ENCODE assay signal across 18 cellular contexts in the genomic region with DNA sequence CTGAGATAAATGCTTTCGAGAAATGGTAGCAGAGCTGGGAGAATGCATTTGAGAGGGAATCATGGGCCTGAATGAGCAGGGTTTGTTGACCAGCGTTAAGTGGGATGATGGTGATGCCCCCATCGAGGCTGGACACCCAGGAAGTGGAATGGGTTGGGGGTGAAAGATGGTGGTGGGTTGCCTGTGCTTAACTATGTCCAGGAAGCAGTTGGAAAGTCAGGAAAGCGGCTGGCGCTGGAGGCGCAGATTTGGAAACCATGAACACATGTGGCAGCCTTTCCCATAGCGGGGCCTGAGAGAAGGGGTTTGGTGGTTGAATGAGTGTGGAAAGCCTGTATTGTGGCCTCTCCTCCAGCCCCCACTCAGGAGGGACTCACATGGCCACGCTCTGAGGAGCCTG.
DNase-seq lines count a peak whose midpoint lies in the region; ATAC-seq, FAIRE-seq and TF ChIP-seq lines count a peak whose summit lies in the region.
"Had no signal": no experiment of that assay in that cellular context is flagged by ENCODE, and none has a peak within 500 bp of the region (broad histone marks: within the 10 kb centered on the region; RNA-seq: fewer than 3 reads in every experiment).

No MANE protein-coding gene starts in this region.

- H3K27me3 ChIP-seq in PC-3 (ENCODE audit: low read length) (no peaks in the 10 kb centered on the region), endothelial cell of umbilical vein (ENCODE audit: control insufficient read depth in 2 of 2, insufficient read depth in 2 of 2, low read length in 2 of 2) (no peaks in the 10 kb centered on the region)
- H3K27me3 ChIP-seq: upper lobe of left lung had no signal

- CTCF ChIA-PET in PC-3 (lab: Charles Lee): no interaction called here
- CTCF ChIA-PET in endothelial cell of umbilical vein (lab: Charles Lee): interaction anchor here (1.6 kb wide), 1 partner anchor 12 kb away, joined by 5 read pairs; no protein-coding TSS in a partner anchor

- intact Hi-C loops in PC-3 (cut with micrococcal nuclease): loop anchor here (2.0 kb wide), 1 partner anchor 47 kb away; no protein-coding TSS in a partner anchor
- intact Hi-C loops in endothelial cell of umbilical vein (cut with micrococcal nuclease): no loop called here

- no peaks in the 10 kb centered on the region for H3K9me2 ChIP-seq in PC-3 (replicated peaks; ENCODE audit: low read length)

- H4K20me1 ChIP-seq in PC-3 (ENCODE audit: low read length) (no peaks in the 10 kb centered on the region), endothelial cell of umbilical vein (replicated peaks; ENCODE audit: control insufficient read depth, extremely low read depth, insufficient read depth, low read length) (no peaks in the 10 kb centered on the region)

- H3K4me1 Mint-ChIP-seq in activated naive CD4-positive, alpha-beta T cell treated with anti-CD3 and anti-CD28 coated beads, Interleukin-2, amount 50 U/mL, for 24 hours: peaks cover 59% of the 10 kb centered on the region
- peaks cover 55% of the 10 kb centered on the region for H3K4me1 Mint-ChIP-seq in stimulated activated memory B cell treated with anti-CD40 and anti-IgM and Interleukin-4, amounts not matched to agents 10 μg/mL and 1 μg/mL and 100 μg/mL, for 72 hours

- no peaks in the 10 kb centered on the region for H3K9me3 Mint-ChIP-seq in activated naive CD4-positive, alpha-beta T cell treated with anti-CD3 and anti-CD28 coated beads, Interleukin-2, amount 50 U/mL, for 24 hours
- no peaks in the 10 kb centered on the region for H3K9me3 Mint-ChIP-seq in stimulated activated memory B cell treated with anti-CD40 and anti-IgM and Interleukin-4, amounts not matched to agents 10 μg/mL and 1 μg/mL and 100 μg/mL, for 72 hours
- H3K9me3 Mint-ChIP-seq: brain, GM23338 had no signal

- dilution Hi-C loops in endothelial cell of umbilical vein (cut with MboI; ENCODE audit: extremely low pct_ligation_motif_present, low sequenced_read_pairs): no loop called here

- H3K79me2 ChIP-seq in PC-3 (ENCODE audit: low read length): peaks cover 59% of the 10 kb centered on the region
- H3K79me2 ChIP-seq in endothelial cell of umbilical vein (ENCODE audit: control insufficient read depth, insufficient read depth, low read length): peaks cover 60% of the 10 kb centered on the region

- no peak for TF ChIP-seq POLR2A in endothelial cell of umbilical vein (IDR thresholded peaks at IDR 0.05; ENCODE audit: low read depth, low read length)

- POLR2A ChIA-PET in PC-3 (lab: Charles Lee; ENCODE audit: unreplicated experiment): no interaction called here
- POLR2A ChIA-PET in endothelial cell of umbilical vein (lab: Charles Lee): no interaction called here

- no peaks in the 10 kb centered on the region for H3K9me3 ChIP-seq in PC-3 (ENCODE audit: low read length)
- no peaks in the 10 kb centered on the region for H3K9me3 ChIP-seq in endothelial cell of umbilical vein (replicated peaks; ENCODE audit: control insufficient read depth, insufficient read depth, low read length)
- H3K9me3 ChIP-seq: lower lobe of right lung, upper lobe of left lung had no signal

- H3K36me3 Mint-ChIP-seq in activated naive CD4-positive, alpha-beta T cell treated with anti-CD3 and anti-CD28 coated beads, Interleukin-2, amount 50 U/mL, for 24 hours: peaks cover 19% of the 10 kb centered on the region
- H3K36me3 Mint-ChIP-seq in stimulated activated memory B cell treated with anti-CD40 and anti-IgM and Interleukin-4, amounts not matched to agents 10 μg/mL and 1 μg/mL and 100 μg/mL, for 72 hours: peaks cover 70% of the 10 kb centered on the region

- TF ChIP-seq CTCF in PC-3 (conservative IDR thresholded peaks at IDR 0.05; ENCODE audit: low read depth, low read length) (no peak), endothelial cell of umbilical vein (IDR thresholded peaks at IDR 0.05; ENCODE audit: extremely low read depth in 1 of 2, insufficient read depth in 1 of 2, low read depth in 1 of 2, low read length in 2 of 2) (no peak)

- no peak overlapping the region for H3K4me2 ChIP-seq in PC-3 (ENCODE audit: low read length)
- no peak overlapping the region for H3K4me2 ChIP-seq in endothelial cell of umbilical vein (ENCODE audit: insufficient read depth, low read length)
- H3K4me2 ChIP-seq: GM23338 had no signal

- H2AFZ ChIP-seq in PC-3 (ENCODE audit: low read length): no peak overlapping the region
- H2AFZ ChIP-seq in endothelial cell of umbilical vein (ENCODE audit: low read depth, low read length): no peak overlapping the region
- H2AFZ ChIP-seq: GM23338 had no signal

- H3K4me3 ChIP-seq in PC-3 (ENCODE audit: low read length) (no peak overlapping the region), endothelial cell of umbilical vein (replicated peaks in 1 of 3; ENCODE audit: insufficient read depth in 1 of 3, low read depth in 1 of 3, low read length in 3 of 3) (no peak overlapping the region)
- H3K4me3 ChIP-seq: GM23338, lower lobe of right lung, upper lobe of left lung had no signal

- peak overlapping the region; percentile 57 for H3K27ac Mint-ChIP-seq in activated naive CD4-positive, alpha-beta T cell treated with anti-CD3 and anti-CD28 coated beads, Interleukin-2, amount 50 U/mL, for 24 hours
- H3K27ac Mint-ChIP-seq in stimulated activated memory B cell treated with anti-CD40 and anti-IgM and Interleukin-4, amounts not matched to agents 10 μg/mL and 1 μg/mL and 100 μg/mL, for 72 hours: peak overlapping the region; percentile 81

- H3K27ac ChIP-seq in PC-3 (ENCODE audit: low read length): peak overlapping the region; percentile 93
- H3K27ac ChIP-seq in endothelial cell of umbilical vein (ENCODE audit: insufficient read depth, low read depth, low read length): peak overlapping the region; percentile 87
- H3K27ac ChIP-seq: upper lobe of left lung had no signal

- peak overlapping the region; percentile 6 for H3K4me3 Mint-ChIP-seq in activated naive CD4-positive, alpha-beta T cell treated with anti-CD3 and anti-CD28 coated beads, Interleukin-2, amount 50 U/mL, for 24 hours
- H3K4me3 Mint-ChIP-seq in stimulated activated memory B cell treated with anti-CD40 and anti-IgM and Interleukin-4, amounts not matched to agents 10 μg/mL and 1 μg/mL and 100 μg/mL, for 72 hours: no peak overlapping the region
- H3K4me3 Mint-ChIP-seq: brain, GM23338 had no signal

- DNase-seq in activated naive CD4-positive, alpha-beta T cell treated with Interleukin-2 at 50 U/mL for 16 hours: no peak
- DNase-seq in PC-3 (no peak), endothelial cell of umbilical vein (ENCODE audit: low read depth, low spot score) (no peak), kidney tubule cell (ENCODE audit: low spot score) (no peak), SIG-M5 treated with dmso at 0.1 percent for 504 hours (lab: John Stamatoyannopoulos, UW; ENCODE audit: unreplicated experiment) (no peak), NCI-H2081 treated with DMSO at 0.1 percent for 48 hours (lab: John Stamatoyannopoulos, UW) (no peak)
- DNase-seq: lower lobe of right lung; NCI-H2029 treated with DMSO at 0.1 percent for 48 hours; stimulated activated CD4-positive, alpha-beta T cell treated with anti-CD3 and anti-CD28 coated beads, Interleukin-2, amount 100 ng/mL, for 48 hours; stimulated activated CD8-positive, alpha-beta memory T cell treated with anti-CD3 and anti-CD28 coated beads, Interleukin-4, amount 100 ng/mL, for 48 hours; SW 1271; upper lobe of left lung had no signal

- FAIRE-seq in endothelial cell of umbilical vein (lab: Jason Lieb, UNC): no peak
- FAIRE-seq: RCC 7860 had no signal

- BruUV-seq in PC-3 (replicated peaks; lab: Mats Ljungman, UMichigan) (no TSS peak), endothelial cell of umbilical vein (replicated peaks; lab: Mats Ljungman, UMichigan) (no TSS peak)

- H3K4me1 ChIP-seq in PC-3 (ENCODE audit: insufficient read depth, low read length) (peaks cover 71% of the 10 kb centered on the region), endothelial cell of umbilical vein (ENCODE audit: control insufficient read depth, extremely low read depth, insufficient read depth, low read length) (peaks cover 53% of the 10 kb centered on the region)

- H3K9ac ChIP-seq in PC-3 (ENCODE audit: low read length) (peak overlapping the region; percentile 62; the same call in 1 of the 2 replicates), endothelial cell of umbilical vein (replicated peaks; ENCODE audit: extremely low read depth, insufficient read depth, low read length) (no peak overlapping the region)

- H3K36me3 ChIP-seq in PC-3 (ENCODE audit: low read depth, low read length) (peaks cover 70% of the 10 kb centered on the region), endothelial cell of umbilical vein (ENCODE audit: control insufficient read depth in 2 of 2, extremely low read depth in 1 of 2, insufficient read depth in 2 of 2, low read length in 2 of 2) (peaks cover 9 to 15% of the 10 kb centered on the region in 2 experiments)

- H3K27me3 Mint-ChIP-seq in activated naive CD4-positive, alpha-beta T cell treated with anti-CD3 and anti-CD28 coated beads, Interleukin-2, amount 50 U/mL, for 24 hours: no peaks in the 10 kb centered on the region
- H3K27me3 Mint-ChIP-seq in stimulated activated memory B cell treated with anti-CD40 and anti-IgM and Interleukin-4, amounts not matched to agents 10 μg/mL and 1 μg/mL and 100 μg/mL, for 72 hours: no peaks in the 10 kb centered on the region
- H3K27me3 Mint-ChIP-seq: brain had no signal

- H3K9me1 ChIP-seq in endothelial cell of umbilical vein (replicated peaks; ENCODE audit: control insufficient read depth, extremely low read depth, insufficient read depth, low read length): no peaks in the 10 kb centered on the region

- H3F3A ChIP-seq in PC-3 (ENCODE audit: low read length, unreplicated experiment): peaks cover 11% of the 10 kb centered on the region

- no peak for ATAC-seq in PC-3
- ATAC-seq in stimulated activated memory B cell treated with anti-CD40 and anti-IgM and Interleukin-4, amounts not matched to agents 10 μg/mL and 1 μg/mL and 100 μg/mL, for 72 hours: no peak
- ATAC-seq: activated CD4-positive, CD25-positive, alpha-beta regulatory T cell treated with anti-CD3 and anti-CD28 coated beads, Interleukin-2, amount 50 U/mL, for 24 hours; GM23338; lower lobe of right lung had no signal

TF ChIP-seq in endothelial cell of umbilical vein, 7 proteins besides CTCF, POLR2A, EP300 and RAD21:
- TF ChIP-seq EZH2 (IDR thresholded peaks at IDR 0.05; ENCODE audit: borderline replicate concordance, low read depth, low read length, severe bottlenecking) (no peak), POLR2AphosphoS5 (IDR thresholded peaks at IDR 0.05; ENCODE audit: insufficient read depth, low read depth, low read length) (no peak), FOS (IDR thresholded peaks at IDR 0.05; ENCODE audit: borderline replicate concordance, insufficient read depth, low read length) (no peak), GATA2 (IDR thresholded peaks at IDR 0.05; ENCODE audit: insufficient read depth, insufficient read length, low read depth, low read length) (no peak), JUN (IDR thresholded peaks at IDR 0.05; ENCODE audit: borderline replicate concordance, insufficient read depth, insufficient read length, low read depth) (no peak), MYC (IDR thresholded peaks at IDR 0.05; ENCODE audit: low read depth, low read length) (no peak)
- TF ChIP-seq, protein P1, sequence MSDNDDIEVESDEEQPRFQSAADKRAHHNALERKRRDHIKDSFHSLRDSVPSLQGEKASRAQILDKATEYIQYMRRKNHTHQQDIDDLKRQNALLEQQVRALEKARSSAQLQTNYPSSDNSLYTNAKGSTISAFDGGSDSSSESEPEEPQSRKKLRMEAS (IDR thresholded peaks at IDR 0.05; ENCODE audit: insufficient read depth, insufficient read length): no peak
